Comparison of ENCODE assay signal across 1 cellular context in genomic region chr6:40719671-40720374, GRCh38.
TF ChIP-seq lines count a peak whose summit lies in the region.

No MANE protein-coding gene starts in this region.

TF ChIP-seq in H1, 55 proteins besides CTCF, POLR2A, EP300 and RAD21:
- TF ChIP-seq CHD7 (IDR thresholded peaks at IDR 0.05; ENCODE audit: insufficient replicate concordance, low read length) (no peak), SIN3A (conservative IDR thresholded peaks at IDR 0.05 in 1 of 2, IDR thresholded peaks at IDR 0.05 in 1 of 2; ENCODE audit: low read depth in 1 of 2, low read length in 2 of 2) (no peak), KDM5A (IDR thresholded peaks at IDR 0.05; ENCODE audit: low read length) (no peak), BACH1 (IDR thresholded peaks at IDR 0.05; ENCODE audit: low read length) (no peak), ZNF274 (IDR thresholded peaks at IDR 0.05; ENCODE audit: borderline replicate concordance, extremely low read depth, low read length) (no peak), SIX5 (IDR thresholded peaks at IDR 0.05; ENCODE audit: low read depth, low read length) (no peak), SAP30 (IDR thresholded peaks at IDR 0.05; ENCODE audit: insufficient read depth, insufficient replicate concordance, low read length) (no peak), CBX5 (IDR thresholded peaks at IDR 0.05; ENCODE audit: low read depth, low read length) (no peak), SP1 (IDR thresholded peaks at IDR 0.05; ENCODE audit: low read depth, low read length) (no peak), CHD2 (IDR thresholded peaks at IDR 0.05; ENCODE audit: low read length) (no peak), ATF2 (IDR thresholded peaks at IDR 0.05; ENCODE audit: low read length) (no peak), RNF2 (IDR thresholded peaks at IDR 0.05; ENCODE audit: borderline replicate concordance, low read depth, low read length, missing control alignments, poor library complexity, severe bottlenecking) (no peak), CHD1 (IDR thresholded peaks at IDR 0.05; ENCODE audit: low read depth, low read length) (no peak), CBX8 (IDR thresholded peaks at IDR 0.05; ENCODE audit: borderline replicate concordance, low read depth, low read length) (no peak), YY1 (IDR thresholded peaks at IDR 0.05; ENCODE audit: low read depth, low read length) (no peak), HDAC2 (IDR thresholded peaks at IDR 0.05; ENCODE audit: borderline replicate concordance in 1 of 2, low read depth in 2 of 2, low read length in 2 of 2) (no peak)
